9 cellular contexts compared by ENCODE assay signal in genomic region chr11:12089041-12089440, GRCh38. TPM values are rescaled to one million over a fixed set of nuclear protein-coding genes. Genes with fewer than 3 reads are reported as not detected.
DNase-seq lines count a peak whose midpoint lies in the region; ATAC-seq and TF ChIP-seq lines count a peak whose summit lies in the region.
"Had no signal": no experiment of that assay in that cellular context is flagged by ENCODE, and none has a peak within 500 bp of the region (broad histone marks: within the 10 kb centered on the region; RNA-seq: fewer than 3 reads in every experiment).

No MANE protein-coding gene starts in this region.

- H3K4me3 Mint-ChIP-seq in central memory CD8-positive, alpha-beta T cell = peak overlapping the region; percentile 63

- CTCF ChIA-PET in AG04450 (lab: Charles Lee) = interaction anchor here (3.1 to 4.2 kb wide), 2 partner anchors 148 to 192 kb away, joined by 15 to 26 read pairs; no protein-coding TSS in a partner anchor

- DNase-seq in AG04450 (ENCODE audit: low read depth, low spot score) (no peak), EH (ENCODE audit: low read depth) (peak; percentile 48), amniotic stem cell (lab: John Stamatoyannopoulos, UW) (no peak), AG20443 (ENCODE audit: low spot score) (no peak), NCI-H1417 (lab: John Stamatoyannopoulos, UW) (no peak)
- DNase-seq in central memory CD8-positive, alpha-beta T cell (ENCODE audit: low spot score in 2 of 2) = no peak
- DNase-seq: stimulated activated CD4-positive, alpha-beta T cell treated with anti-CD3 and anti-CD28 coated beads, Interleukin-1b, Interleukin-23, amount 100 ng/mL, for 48 hours had no signal

- H3K4me3 ChIP-seq in AG04450 (ENCODE audit: low read depth, low read length) (no peak overlapping the region), mucosa of rectum (ENCODE audit: low read length in 2 of 2) (no peak overlapping the region)

- H3K9me3 Mint-ChIP-seq in central memory CD8-positive, alpha-beta T cell = no peaks in the 10 kb centered on the region

- peaks cover 79% of the 10 kb centered on the region for H3K4me1 Mint-ChIP-seq in central memory CD8-positive, alpha-beta T cell

- H3K9me3 ChIP-seq in AG04450 (ENCODE audit: control insufficient read depth, insufficient read depth, low read length) (no peaks in the 10 kb centered on the region; the same call in 1 of the 2 replicates), mucosa of rectum (ENCODE audit: control insufficient read depth in 2 of 2, low read length in 2 of 2) (no peaks in the 10 kb centered on the region)

- H3K36me3 ChIP-seq in mucosa of rectum (ENCODE audit: control insufficient read depth in 2 of 2, insufficient read depth in 2 of 2, low read length in 2 of 2) = no peaks in the 10 kb centered on the region

- no peak for TF ChIP-seq CTCF in AG04450 (IDR thresholded peaks at IDR 0.05; ENCODE audit: low read depth, low read length)

- H3K27me3 Mint-ChIP-seq in central memory CD8-positive, alpha-beta T cell = no peaks in the 10 kb centered on the region

- POLR2A ChIA-PET in AG04450 (lab: Yijun Ruan, JAX) = no interaction called here

- H3K36me3 Mint-ChIP-seq in central memory CD8-positive, alpha-beta T cell (ENCODE audit: insufficient read depth) = peaks cover 3% of the 10 kb centered on the region

- H3K4me1 ChIP-seq in mucosa of rectum (ENCODE audit: control insufficient read depth in 2 of 2, insufficient read depth in 2 of 2, low read length in 2 of 2) = peaks cover 61 to 85% of the 10 kb centered on the region in 2 donors

- peak overlapping the region in 1 of 2 donors; percentile 63 for H3K9ac ChIP-seq in mucosa of rectum (ENCODE audit: low read depth in 1 of 2, low read length in 2 of 2)

- H3K27me3 ChIP-seq in AG04450 (ENCODE audit: control insufficient read depth, insufficient read depth, low read length) (no peaks in the 10 kb centered on the region), mucosa of rectum (ENCODE audit: control insufficient read depth in 2 of 2, insufficient read depth in 2 of 2, low read length in 2 of 2) (no peaks in the 10 kb centered on the region)

- H3K27ac ChIP-seq in AG04450 (ENCODE audit: low read depth, low read length) = peak overlapping the region; percentile 48
- H3K27ac ChIP-seq in mucosa of rectum (ENCODE audit: low read depth in 2 of 2, low read length in 2 of 2) = peak overlapping the region; percentile 96 to 98

- ATAC-seq in central memory CD8-positive, alpha-beta T cell (replicated peaks; ENCODE audit: extremely low read depth, poor library complexity, severe bottlenecking) = no peak
- no peak for ATAC-seq in HG03378 (IDR thresholded peaks at IDR 0.05; ENCODE audit: unreplicated experiment)

- no peak overlapping the region for H3K27ac Mint-ChIP-seq in central memory CD8-positive, alpha-beta T cell (ENCODE audit: low read depth)

RNA-seq across cellular contexts. Expression of gene MICAL2, which starts 21.3 kb away (rescaled TPM):
- 171 and 222 TPM in 2 replicates for polyA plus RNA-seq in AG04450 (2011; rRNA removed)
- polyA minus RNA-seq in AG04450 (2011; rRNA and poly(A)+ RNA removed) = 389 and 460 TPM in 2 replicates
